ENCODE assay signal across 24 cellular contexts in the genomic region with DNA sequence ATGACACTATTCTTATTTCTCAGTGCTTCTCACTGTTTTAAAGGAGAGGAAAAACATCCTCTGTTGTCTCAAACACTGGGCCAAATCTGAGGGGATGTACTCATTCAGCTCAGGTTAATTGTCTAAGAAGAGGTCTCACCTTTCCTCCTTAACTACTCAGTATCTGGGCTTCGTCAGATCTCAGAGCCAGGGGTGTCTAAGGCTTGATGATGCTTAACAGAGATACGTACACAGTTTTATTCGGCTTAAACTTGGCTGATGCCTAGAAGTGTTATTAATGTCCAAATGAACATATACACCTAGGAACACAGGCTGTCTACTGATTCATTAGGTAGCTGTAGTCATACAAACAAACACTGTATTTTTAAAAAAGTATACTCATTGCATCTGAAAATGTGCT.
"Had no signal": no experiment of that assay in that cellular context is flagged by ENCODE, and none has a peak within 500 bp of the region (broad histone marks: within the 10 kb centered on the region; RNA-seq: fewer than 3 reads in every experiment).

No MANE protein-coding gene starts in this region.

- DNase-seq: kidney; left colon; left lung; lower lobe of right lung; mammary epithelial cell; mesenchymal stem cell; naive thymus-derived CD8-positive, alpha-beta T cell; nucleus accumbens; pancreas; posterior cingulate gyrus; retina; right cardiac atrium; stimulated activated CD4-positive, alpha-beta T cell treated with anti-CD3 and anti-CD28 coated beads, Interleukin-12 subunit alpha, Interleukin-12 subunit beta, amount 100 ng/mL, for 4 hours; stimulated activated CD4-positive, alpha-beta T cell treated with anti-CD3 and anti-CD28 coated beads, Interleukin-15, amount 100 ng/mL, for 24 hours; stimulated activated CD4-positive, alpha-beta T cell treated with anti-CD3 and anti-CD28 coated beads, Interleukin-2, amount 100 ng/mL, for 24 hours; stimulated activated CD4-positive, alpha-beta T cell treated with anti-CD3 and anti-CD28 coated beads, Interleukin-4, amount 100 ng/mL, for 1 hour; stimulated activated naive B cell treated with anti-CD40 and anti-IgM and Interleukin-4, amounts not matched to agents 10 μg/mL and 1 μg/mL and 100 μg/mL, for 72 hours; stimulated activated naive CD8-positive, alpha-beta T cell treated with anti-CD3 and anti-CD28 coated beads, Interleukin-15, Interleukin-2, amounts not matched to agents 100 U/mL and 50 U/mL, for 24 hours; stomach; testis; thyroid gland; transverse colon; upper lobe of left lung had no signal

- FAIRE-seq: islet of Langerhans, kidney, pancreas had no signal
